Comparison of ENCODE assay signal across 9 cellular contexts in genomic region chr1:61746768-61747167, GRCh38. TPM values are rescaled to one million over a fixed set of nuclear protein-coding genes. Genes with fewer than 3 reads are reported as not detected.
DNase-seq lines count a peak whose midpoint lies in the region; ATAC-seq lines count a peak whose summit lies in the region.
"Had no signal": no experiment of that assay in that cellular context is flagged by ENCODE, and none has a peak within 500 bp of the region (broad histone marks: within the 10 kb centered on the region; RNA-seq: fewer than 3 reads in every experiment).

No MANE protein-coding gene starts in this region.

- ATAC-seq in activated CD4-positive, alpha-beta T cell treated with anti-CD3 and anti-CD28 coated beads for 36 hours, result no peak
- no peak for ATAC-seq in GM18502 (IDR thresholded peaks at IDR 0.05; ENCODE audit: poor library complexity, unreplicated experiment)
- ATAC-seq: natural killer cell had no signal

- POLR2A ChIA-PET in activated CD4-positive, alpha-beta T cell treated with anti-CD3 and anti-CD28 coated beads for 36 hours (lab: Charles Lee), result no interaction called here

- DNase-seq in activated CD4-positive, alpha-beta T cell treated with anti-CD3 and anti-CD28 coated beads for 36 hours, result no peak
- DNase-seq in activated CD4-positive, alpha-beta T cell treated with anti-CD3 and anti-CD28 coated beads for 1 hour, result no peak
- peak; percentile 24 for DNase-seq in astrocyte of the hippocampus (ENCODE audit: low read depth, low spot score)
- peak; percentile 22 for DNase-seq in inferior parietal cortex (ENCODE audit: extremely low spot score)
- peak; percentile 27 for DNase-seq in superior temporal gyrus (ENCODE audit: extremely low spot score)
- no peak for DNase-seq in CD1c-positive myeloid dendritic cell (ENCODE audit: extremely low spot score)
- no peak for DNase-seq in NCI-H2227 treated with DMSO at 0.1 percent for 48 hours (lab: John Stamatoyannopoulos, UW)
- DNase-seq: natural killer cell had no signal

- no peak overlapping the region for H3K4me3 Mint-ChIP-seq in activated CD4-positive, alpha-beta T cell treated with anti-CD3 and anti-CD28 coated beads for 36 hours
- H3K4me3 Mint-ChIP-seq: natural killer cell had no signal

- CTCF ChIA-PET in activated CD4-positive, alpha-beta T cell treated with anti-CD3 and anti-CD28 coated beads for 36 hours (lab: Charles Lee), result no interaction called here

- H3K9me3 Mint-ChIP-seq in activated CD4-positive, alpha-beta T cell treated with anti-CD3 and anti-CD28 coated beads for 36 hours (ENCODE audit: low read depth), result no peaks in the 10 kb centered on the region
- H3K9me3 Mint-ChIP-seq: natural killer cell had no signal

- H3K4me1 Mint-ChIP-seq in activated CD4-positive, alpha-beta T cell treated with anti-CD3 and anti-CD28 coated beads for 36 hours, result peaks cover 20% of the 10 kb centered on the region

- peak overlapping the region; percentile 1 for H3K27ac Mint-ChIP-seq in activated CD4-positive, alpha-beta T cell treated with anti-CD3 and anti-CD28 coated beads for 36 hours
- H3K27ac Mint-ChIP-seq: natural killer cell had no signal

- intact Hi-C loops in activated CD4-positive, alpha-beta T cell treated with anti-CD3 and anti-CD28 coated beads for 36 hours (cut with DNase I, micrococcal nuclease), result no loop called here

- no peaks in the 10 kb centered on the region for H3K36me3 Mint-ChIP-seq in activated CD4-positive, alpha-beta T cell treated with anti-CD3 and anti-CD28 coated beads for 36 hours (ENCODE audit: low read depth)
- H3K36me3 Mint-ChIP-seq: natural killer cell had no signal

- H3K27me3 Mint-ChIP-seq in activated CD4-positive, alpha-beta T cell treated with anti-CD3 and anti-CD28 coated beads for 36 hours, result no peaks in the 10 kb centered on the region

RNA-seq across cellular contexts. Expression of gene PATJ, which starts 4.5 kb away (rescaled TPM):
- total RNA-seq in activated CD4-positive, alpha-beta T cell treated with anti-CD3 and anti-CD28 coated beads for 36 hours, result 10 to 100 TPM; 12.6 to 12.8 TPM

RNA-seq across cellular contexts. Expression of gene TM2D1, which starts 21.8 kb away (rescaled TPM):
- total RNA-seq in activated CD4-positive, alpha-beta T cell treated with anti-CD3 and anti-CD28 coated beads for 36 hours, result 10 to 100 TPM; 20.8 to 26.4 TPM

Comparison
In these comparisons a context has a peak if more than half of its experiments do, and no peak if none do; other contexts are left out.
1. DNase-seq: peak in astrocyte of the hippocampus (single experiment), inferior parietal cortex (single experiment) and superior temporal gyrus (single experiment); none in activated CD4-positive, alpha-beta T cell treated with anti-CD3 and anti-CD28 coated beads for 36 hours (single experiment), activated CD4-positive, alpha-beta T cell treated with anti-CD3 and anti-CD28 coated beads for 1 hour (single experiment), CD1c-positive myeloid dendritic cell (single experiment) and NCI-H2227 treated with DMSO at 0.1 percent for 48 hours (single experiment).